Comparison of ENCODE assay signal across 8 cellular contexts in genomic region chr1:212291505-212292134, GRCh38. TPM values are rescaled to one million over a fixed set of nuclear protein-coding genes. Genes with fewer than 3 reads are reported as not detected.
A peak's percentile ranks its signal among the peaks of the same experiment; 100 is the strongest.
DNase-seq lines count a peak whose midpoint lies in the region; ATAC-seq and TF ChIP-seq lines count a peak whose summit lies in the region.

No MANE protein-coding gene starts in this region.

- peak; percentile 86 for TF ChIP-seq CTCF in LNCaP clone FGC (IDR thresholded peaks at IDR 0.05; ENCODE audit: control insufficient read depth, extremely low read depth, insufficient read depth)
- TF ChIP-seq CTCF in Peyer's patch (IDR thresholded peaks at IDR 0.05), result peak; percentile 43 to 83 (median 64)
- no peak for TF ChIP-seq CTCF in coronary artery (IDR thresholded peaks at IDR 0.05)
- peak; percentile 19 for TF ChIP-seq CTCF in mucosa of descending colon (IDR thresholded peaks at IDR 0.05)

- DNase-seq in ELR (ENCODE audit: low read depth) (peak; percentile 75), LNCaP clone FGC (ENCODE audit: low read depth) (peak; percentile 43), Peyer's patch (no peak), coronary artery (ENCODE audit: low spot score) (no peak), mucosa of descending colon (peak in 1 of 3 donors; percentile 14), T1000 (lab: John Stamatoyannopoulos, UW) (no peak), mesenteric fat pad (ENCODE audit: low spot score) (no peak)

- H3K36me3 ChIP-seq in Peyer's patch (no peaks in the 10 kb centered on the region), mucosa of descending colon (ENCODE audit: low read depth) (no peaks in the 10 kb centered on the region)

- no peak for TF ChIP-seq POLR2A in Peyer's patch (IDR thresholded peaks at IDR 0.05)

- intact Hi-C loops in mucosa of descending colon (cut with DNase I, micrococcal nuclease), result loop anchor here in 1 of 2 donors (2.0 kb wide), 1 partner anchor 221 kb away; no protein-coding TSS in a partner anchor

- H3K4me1 ChIP-seq in Peyer's patch (peaks cover 0 to 58% (median 31%) of the 10 kb centered on the region in 4 donors), mucosa of descending colon (ENCODE audit: low read depth) (peaks cover 49% of the 10 kb centered on the region)

- no peak overlapping the region for H3K4me3 ChIP-seq in LNCaP clone FGC (ENCODE audit: low read depth, low read length)
- H3K4me3 ChIP-seq in Peyer's patch, result no peak overlapping the region
- peak overlapping the region; percentile 32 for H3K4me3 ChIP-seq in coronary artery
- no peak overlapping the region for H3K4me3 ChIP-seq in mucosa of descending colon

- ATAC-seq in GM21717 (IDR thresholded peaks at IDR 0.05; ENCODE audit: unreplicated experiment), result peak; percentile 52
- ATAC-seq in mucosa of descending colon, result peak; percentile 67

- H3K27ac ChIP-seq in Peyer's patch (no peak overlapping the region), coronary artery (peak overlapping the region; percentile 32 to 44)

- no peaks in the 10 kb centered on the region for H3K9me3 ChIP-seq in Peyer's patch
- no peaks in the 10 kb centered on the region for H3K9me3 ChIP-seq in mucosa of descending colon

- H3K27me3 ChIP-seq in Peyer's patch, result no peaks in the 10 kb centered on the region

RNA-seq across cellular contexts. Expression of gene PPP2R5A, which starts 6.4 kb away (rescaled TPM):
- total RNA-seq in Peyer's patch, result 10 to 100 TPM; 38.9 to 51.8 (median 45.3) TPM
- 10 to 100 TPM; 56.5 to 63.9 (median 63.3) TPM for total RNA-seq in mucosa of descending colon
- total RNA-seq in mesenteric fat pad, result 59.7 TPM

Comparison
In these comparisons a context has a peak if more than half of its experiments do, and no peak if none do; other contexts are left out.
1. DNase-seq: peak in ELR (single experiment) and LNCaP clone FGC (single experiment); none in Peyer's patch (0 of 3), coronary artery (single experiment), T1000 (single experiment) and mesenteric fat pad (single experiment).
2. H3K27ac ChIP-seq: peak in coronary artery (2 of 2); none in Peyer's patch (0 of 4).